ENCODE assay signal across 8 cellular contexts in genomic region chr1:120068683-120069066, GRCh38. TPM values are rescaled to one million over a fixed set of nuclear protein-coding genes. Genes with fewer than 3 reads are reported as not detected.
A peak's percentile ranks its signal among the peaks of the same experiment; 100 is the strongest.
DNase-seq lines count a peak whose midpoint lies in the region; ATAC-seq, FAIRE-seq and TF ChIP-seq lines count a peak whose summit lies in the region.
"Not testable (repeated sequence)": the region's sequence is repeated elsewhere in the genome, so short reads cannot be mapped to it uniquely, and the experiment has no call there.

No MANE protein-coding gene starts in this region.

- H3K9me3 ChIP-seq in PC-3 (ENCODE audit: low read length); breast epithelium; cardiac muscle cell (ENCODE audit: low read depth); mucosa of descending colon; small intestine (ENCODE audit: control insufficient read depth, low read depth); uterus: not testable (repeated sequence)

- H3F3A ChIP-seq in PC-3 (ENCODE audit: low read length, unreplicated experiment), result not testable (repeated sequence)

- not testable (repeated sequence) for H3K4me1 ChIP-seq in PC-3 (ENCODE audit: insufficient read depth, low read length); breast epithelium; cardiac muscle cell (ENCODE audit: low read depth); mucosa of descending colon (ENCODE audit: low read depth); small intestine (ENCODE audit: control insufficient read depth in 2 of 2, insufficient read depth in 1 of 2, low read depth in 1 of 2, low read length in 1 of 2); uterus

- H3K4me2 ChIP-seq in PC-3 (ENCODE audit: low read length), result peak overlapping the region; percentile 48

- not testable (repeated sequence) for H3K27ac ChIP-seq in PC-3 (ENCODE audit: low read length)
- H3K27ac ChIP-seq in breast epithelium (peak overlapping the region; percentile 90 to 95), cardiac muscle cell (peak overlapping the region; percentile 87), small intestine (ENCODE audit: low read depth in 1 of 2, low read length in 1 of 2) (peak overlapping the region in 1 of 2 donors; percentile 38), uterus (peak overlapping the region; percentile 82 to 90)

- intact Hi-C loops in PC-3 (cut with micrococcal nuclease); breast epithelium (cut with DNase I; ENCODE audit: low total_unique reads); mucosa of descending colon (cut with DNase I, micrococcal nuclease); uterus (cut with DNase I; ENCODE audit: low total_unique reads): not testable (repeated sequence)

- H3K4me3 ChIP-seq in GM06990 (replicated peaks; ENCODE audit: low read depth, low read length) (peak overlapping the region; percentile 56), PC-3 (ENCODE audit: low read length) (peak overlapping the region; percentile 63), breast epithelium (peak overlapping the region; percentile 63 to 86 (median 66)), cardiac muscle cell (peak overlapping the region; percentile 79), mucosa of descending colon (peak overlapping the region; percentile 57), small intestine (ENCODE audit: low read depth in 1 of 2, low read length in 2 of 2) (peak overlapping the region; percentile 48 to 53), uterus (peak overlapping the region; percentile 49 to 78)

- ATAC-seq in PC-3, mucosa of descending colon: not testable (repeated sequence)

- not testable (repeated sequence) for H3K9me2 ChIP-seq in PC-3 (replicated peaks; ENCODE audit: low read length)

- not testable (repeated sequence) for FAIRE-seq in small intestine (lab: Jason Lieb, UNC)

- not testable (repeated sequence) for H3K36me3 ChIP-seq in GM06990 (ENCODE audit: control insufficient read depth, insufficient read depth, low read length); PC-3 (ENCODE audit: low read depth, low read length); breast epithelium; cardiac muscle cell; mucosa of descending colon (ENCODE audit: low read depth); small intestine (ENCODE audit: control insufficient read depth in 2 of 2, insufficient read depth in 2 of 2, low read length in 2 of 2); uterus

- WGBS in small intestine, 3 donors, result 0% methylated on average over 6 to 18 of the region's 28 CpGs

- POLR2A ChIA-PET in PC-3 (lab: Charles Lee; ENCODE audit: unreplicated experiment), result not testable (repeated sequence)

- not testable (repeated sequence) for H3K27me3 ChIP-seq in GM06990 (replicated peaks; ENCODE audit: control insufficient read depth, insufficient read depth, low read length); PC-3 (ENCODE audit: low read length); breast epithelium; cardiac muscle cell; small intestine (ENCODE audit: control insufficient read depth in 2 of 2, insufficient read depth in 2 of 2, low read length in 2 of 2); uterus

- peak overlapping the region; percentile 62 for H3K9ac ChIP-seq in PC-3 (ENCODE audit: low read length)

- DNase-seq in GM06990 (ENCODE audit: extremely low read depth, insufficient read length); PC-3; breast epithelium (ENCODE audit: low spot score in 2 of 2); cardiac muscle cell (ENCODE audit: low read depth in 1 of 2, low spot score in 1 of 2); small intestine: not testable (repeated sequence)
- peak; percentile 56 for DNase-seq in activated CD8-positive, alpha-beta memory T cell treated with anti-CD3 and anti-CD28 coated beads, Interleukin-2, amount 50 U/mL, for 48 hours
- DNase-seq in mucosa of descending colon, result peak; percentile 9 to 47 (median 20)
- peak in 1 of 2 donors; percentile 20 for DNase-seq in uterus

- not testable (repeated sequence) for TF ChIP-seq POLR2A in breast epithelium (IDR thresholded peaks at IDR 0.05); uterus (IDR thresholded peaks at IDR 0.05)

- TSS peak; percentile 88 for BruUV-seq in PC-3 (replicated peaks; lab: Mats Ljungman, UMichigan)

- not testable (repeated sequence) for H4K20me1 ChIP-seq in PC-3 (ENCODE audit: low read length)

- H3K79me2 ChIP-seq in PC-3 (ENCODE audit: low read length), result peaks cover 22% of the 10 kb centered on the region

- not testable (repeated sequence) for H2AFZ ChIP-seq in PC-3 (ENCODE audit: low read length)

- CTCF ChIA-PET in PC-3 (lab: Charles Lee), result not testable (repeated sequence)

- TF ChIP-seq CTCF in GM06990 (IDR thresholded peaks at IDR 0.05; ENCODE audit: insufficient read depth, low read length, poor library complexity, severe bottlenecking); PC-3 (conservative IDR thresholded peaks at IDR 0.05; ENCODE audit: low read depth, low read length); breast epithelium (IDR thresholded peaks at IDR 0.05); cardiac muscle cell (IDR thresholded peaks at IDR 0.05; ENCODE audit: low read depth, low read length); mucosa of descending colon (IDR thresholded peaks at IDR 0.05); uterus (IDR thresholded peaks at IDR 0.05): not testable (repeated sequence)

RNA-seq across cellular contexts. Expression of gene NOTCH2, which starts 0.8 kb away (rescaled TPM):
- 42.2 and 61.5 TPM in 2 replicates for total RNA-seq in PC-3 (2014; rRNA removed)
- total RNA-seq in breast epithelium, result 100 to 1,000 TPM; 106 to 148 (median 123) TPM
- total RNA-seq in cardiac muscle cell, result 38.9 and 52.3 TPM in 2 replicates
- 25.6 and 34.3 TPM in 2 replicates for polyA plus RNA-seq in cardiac muscle cell
- total RNA-seq in mucosa of descending colon, result 10 to 100 TPM; 57.7 to 99.3 (median 60.8) TPM
- 1 to 10 TPM in 1 of 3 donors, under 1 TPM in 2; 0.54 to 8.0 (median 0.89) TPM for polyA plus RNA-seq in small intestine
- total RNA-seq in uterus, result 100 to 1,000 TPM in 2 of 4 donors, 10 to 100 TPM in 2; 33.8 to 266 (median 87.7) TPM
